1 cellular context compared by ENCODE assay signal in the genomic region with DNA sequence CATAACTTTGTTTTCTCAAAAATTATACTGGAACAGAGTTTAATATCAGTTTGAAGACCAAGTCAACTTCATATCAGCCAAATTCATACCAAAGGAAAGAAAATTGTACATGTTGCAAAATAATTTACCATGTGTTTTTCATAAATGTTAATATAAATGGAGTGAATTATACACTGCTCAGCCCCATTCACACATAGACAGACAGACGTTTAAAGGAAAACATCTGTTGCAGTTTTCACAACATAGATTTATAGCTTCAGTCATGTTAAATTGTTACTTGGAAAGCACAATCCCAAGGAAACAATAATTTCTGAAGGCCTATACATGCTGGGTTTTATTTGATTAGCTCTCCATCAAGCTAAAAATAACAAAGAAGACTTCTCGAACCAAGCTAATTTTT.
TF ChIP-seq lines count a peak whose summit lies in the region.

No MANE protein-coding gene starts in this region.

TF ChIP-seq in WTC11, 78 proteins besides CTCF, POLR2A, EP300 and RAD21 (continued from another document):
- TF ChIP-seq ATF2 (CRISPR knock-in tag; IDR thresholded peaks at IDR 0.05; ENCODE audit: borderline replicate concordance, low read depth) (no peak), RELA (CRISPR knock-in tag; IDR thresholded peaks at IDR 0.05; ENCODE audit: borderline replicate concordance) (no peak), NFE2L1 (CRISPR knock-in tag; IDR thresholded peaks at IDR 0.05) (no peak), ZNF423 (CRISPR knock-in tag; IDR thresholded peaks at IDR 0.05) (no peak), ZBTB21 (CRISPR knock-in tag; IDR thresholded peaks at IDR 0.05; ENCODE audit: borderline replicate concordance) (no peak), CBFB (CRISPR knock-in tag; IDR thresholded peaks at IDR 0.05; ENCODE audit: low read depth) (no peak), ZNF317 (CRISPR knock-in tag; IDR thresholded peaks at IDR 0.05; ENCODE audit: borderline replicate concordance, low read depth) (no peak), CREM (CRISPR knock-in tag; IDR thresholded peaks at IDR 0.05) (no peak), MAX (CRISPR knock-in tag; IDR thresholded peaks at IDR 0.05) (no peak), IRF2 (CRISPR knock-in tag; IDR thresholded peaks at IDR 0.05; ENCODE audit: borderline replicate concordance, low read depth) (no peak), ZNF219 (CRISPR knock-in tag; IDR thresholded peaks at IDR 0.05; ENCODE audit: borderline replicate concordance) (no peak)
- TF ChIP-seq, protein P1, sequence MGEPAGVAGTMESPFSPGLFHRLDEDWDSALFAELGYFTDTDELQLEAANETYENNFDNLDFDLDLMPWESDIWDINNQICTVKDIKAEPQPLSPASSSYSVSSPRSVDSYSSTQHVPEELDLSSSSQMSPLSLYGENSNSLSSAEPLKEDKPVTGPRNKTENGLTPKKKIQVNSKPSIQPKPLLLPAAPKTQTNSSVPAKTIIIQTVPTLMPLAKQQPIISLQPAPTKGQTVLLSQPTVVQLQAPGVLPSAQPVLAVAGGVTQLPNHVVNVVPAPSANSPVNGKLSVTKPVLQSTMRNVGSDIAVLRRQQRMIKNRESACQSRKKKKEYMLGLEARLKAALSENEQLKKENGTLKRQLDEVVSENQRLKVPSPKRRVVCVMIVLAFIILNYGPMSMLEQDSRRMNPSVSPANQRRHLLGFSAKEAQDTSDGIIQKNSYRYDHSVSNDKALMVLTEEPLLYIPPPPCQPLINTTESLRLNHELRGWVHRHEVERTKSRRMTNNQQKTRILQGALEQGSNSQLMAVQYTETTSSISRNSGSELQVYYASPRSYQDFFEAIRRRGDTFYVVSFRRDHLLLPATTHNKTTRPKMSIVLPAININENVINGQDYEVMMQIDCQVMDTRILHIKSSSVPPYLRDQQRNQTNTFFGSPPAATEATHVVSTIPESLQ (CRISPR knock-in tag; IDR thresholded peaks at IDR 0.05): no peak
- TF ChIP-seq, protein P2, sequence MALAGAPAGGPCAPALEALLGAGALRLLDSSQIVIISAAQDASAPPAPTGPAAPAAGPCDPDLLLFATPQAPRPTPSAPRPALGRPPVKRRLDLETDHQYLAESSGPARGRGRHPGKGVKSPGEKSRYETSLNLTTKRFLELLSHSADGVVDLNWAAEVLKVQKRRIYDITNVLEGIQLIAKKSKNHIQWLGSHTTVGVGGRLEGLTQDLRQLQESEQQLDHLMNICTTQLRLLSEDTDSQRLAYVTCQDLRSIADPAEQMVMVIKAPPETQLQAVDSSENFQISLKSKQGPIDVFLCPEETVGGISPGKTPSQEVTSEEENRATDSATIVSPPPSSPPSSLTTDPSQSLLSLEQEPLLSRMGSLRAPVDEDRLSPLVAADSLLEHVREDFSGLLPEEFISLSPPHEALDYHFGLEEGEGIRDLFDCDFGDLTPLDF (CRISPR knock-in tag; IDR thresholded peaks at IDR 0.05): no peak
- TF ChIP-seq, protein P3, sequence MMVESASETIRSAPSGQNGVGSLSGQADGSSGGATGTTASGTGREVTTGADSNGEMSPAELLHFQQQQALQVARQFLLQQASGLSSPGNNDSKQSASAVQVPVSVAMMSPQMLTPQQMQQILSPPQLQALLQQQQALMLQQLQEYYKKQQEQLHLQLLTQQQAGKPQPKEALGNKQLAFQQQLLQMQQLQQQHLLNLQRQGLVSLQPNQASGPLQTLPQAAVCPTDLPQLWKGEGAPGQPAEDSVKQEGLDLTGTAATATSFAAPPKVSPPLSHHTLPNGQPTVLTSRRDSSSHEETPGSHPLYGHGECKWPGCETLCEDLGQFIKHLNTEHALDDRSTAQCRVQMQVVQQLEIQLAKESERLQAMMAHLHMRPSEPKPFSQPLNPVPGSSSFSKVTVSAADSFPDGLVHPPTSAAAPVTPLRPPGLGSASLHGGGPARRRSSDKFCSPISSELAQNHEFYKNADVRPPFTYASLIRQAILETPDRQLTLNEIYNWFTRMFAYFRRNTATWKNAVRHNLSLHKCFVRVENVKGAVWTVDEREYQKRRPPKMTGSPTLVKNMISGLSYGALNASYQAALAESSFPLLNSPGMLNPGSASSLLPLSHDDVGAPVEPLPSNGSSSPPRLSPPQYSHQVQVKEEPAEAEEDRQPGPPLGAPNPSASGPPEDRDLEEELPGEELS (CRISPR knock-in tag; IDR thresholded peaks at IDR 0.05): no peak
- TF ChIP-seq, protein P4, sequence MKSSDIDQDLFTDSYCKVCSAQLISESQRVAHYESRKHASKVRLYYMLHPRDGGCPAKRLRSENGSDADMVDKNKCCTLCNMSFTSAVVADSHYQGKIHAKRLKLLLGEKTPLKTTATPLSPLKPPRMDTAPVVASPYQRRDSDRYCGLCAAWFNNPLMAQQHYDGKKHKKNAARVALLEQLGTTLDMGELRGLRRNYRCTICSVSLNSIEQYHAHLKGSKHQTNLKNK (CRISPR knock-in tag; IDR thresholded peaks at IDR 0.05): no peak
